ENCODE assay signal across 1 cellular context in genomic region chr16:2515180-2515803, GRCh38.
TF ChIP-seq lines count a peak whose summit lies in the region.

No MANE protein-coding gene starts in this region.

TF ChIP-seq in GM12878, 131 proteins besides CTCF, POLR2A, EP300 and RAD21:
- TF ChIP-seq RCOR1 (conservative IDR thresholded peaks at IDR 0.05; ENCODE audit: low read depth, low read length) (no peak), PKNOX1 (IDR thresholded peaks at IDR 0.05) (peak; percentile 76)
